ENCODE assay signal across 14 cellular contexts in the genomic region with DNA sequence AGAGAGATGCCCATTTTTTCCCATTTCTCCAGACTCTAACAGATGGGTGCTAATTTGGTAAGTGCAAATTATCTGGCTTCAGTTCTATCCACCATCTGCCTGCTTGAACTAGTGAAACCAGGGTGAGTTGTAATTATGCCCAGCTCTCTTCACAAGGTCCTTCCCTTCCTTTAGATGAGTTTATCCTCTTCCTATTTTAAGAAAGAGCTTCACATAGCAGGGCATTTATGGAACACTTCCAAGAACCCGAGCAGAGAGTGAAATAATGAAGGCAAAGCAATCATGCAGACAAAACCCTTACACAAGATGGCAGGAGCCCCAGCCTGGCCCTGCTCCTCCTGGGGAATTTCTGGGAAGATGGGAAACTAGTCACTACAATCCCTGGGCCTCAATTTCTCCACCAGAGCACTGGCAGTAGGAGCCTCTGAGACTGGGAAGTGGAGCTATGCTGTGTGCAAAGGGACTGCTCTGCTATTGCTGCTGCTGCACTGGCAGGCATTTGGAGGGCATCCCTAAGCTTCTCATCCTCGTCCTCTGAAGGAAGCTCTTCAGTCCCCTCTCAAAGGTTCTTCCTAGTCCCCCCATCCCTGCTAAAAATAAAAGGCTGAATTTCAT. TPM values are rescaled to one million over a fixed set of nuclear protein-coding genes. Genes with fewer than 3 reads are reported as not detected.
DNase-seq lines count a peak whose midpoint lies in the region; ATAC-seq and TF ChIP-seq lines count a peak whose summit lies in the region.
"Had no signal": no experiment of that assay in that cellular context is flagged by ENCODE, and none has a peak within 500 bp of the region (broad histone marks: within the 10 kb centered on the region; RNA-seq: fewer than 3 reads in every experiment).

No MANE protein-coding gene starts in this region.

- no peaks in the 10 kb centered on the region; the same call in 1 of the 2 replicates for H4K20me1 ChIP-seq in GM23338 (replicated peaks; ENCODE audit: insufficient read depth)

- no peaks in the 10 kb centered on the region for H3K9me3 Mint-ChIP-seq in GM23338
- H3K9me3 Mint-ChIP-seq: CD14-positive monocyte; T-helper 1 cell treated with Interleukin-12 subunit alpha and Interleukin-12 subunit beta and Interleukin-4 antibody, amounts not matched to agents 30 μg/mL and 1 μg/mL, for 36 hours had no signal

- H3K4me1 ChIP-seq in left ventricle myocardium inferior: peaks cover 15% of the 10 kb centered on the region
- no peaks in the 10 kb centered on the region for H3K4me1 ChIP-seq in right lobe of liver
- peaks cover 5% of the 10 kb centered on the region for H3K4me1 ChIP-seq in GM23338 (ENCODE audit: insufficient read depth)

- no peaks in the 10 kb centered on the region for H3K27me3 ChIP-seq in WERI-Rb-1 (ENCODE audit: insufficient read depth, low read depth, severe bottlenecking)
- H3K27me3 ChIP-seq in left ventricle myocardium inferior (ENCODE audit: low read depth): peaks cover 16% of the 10 kb centered on the region
- H3K27me3 ChIP-seq in right lobe of liver: no peaks in the 10 kb centered on the region
- no peaks in the 10 kb centered on the region for H3K27me3 ChIP-seq in GM23338 (ENCODE audit: insufficient read depth)

- intact Hi-C loops in left ventricle myocardium inferior (cut with micrococcal nuclease): no loop called here
- intact Hi-C loops in right lobe of liver (cut with DNase I): no loop called here

- ATAC-seq in right lobe of liver: no peak
- ATAC-seq in GM23338: no peak
- ATAC-seq in GM21723 (IDR thresholded peaks at IDR 0.05; ENCODE audit: unreplicated experiment): no peak

- H3K9me3 ChIP-seq in WERI-Rb-1 (ENCODE audit: severe bottlenecking) (no peaks in the 10 kb centered on the region), left ventricle myocardium inferior (replicated peaks) (no peaks in the 10 kb centered on the region), right lobe of liver (no peaks in the 10 kb centered on the region)

- H3F3A ChIP-seq in GM23338 (replicated peaks; ENCODE audit: low read depth): 0 out of 2 replicates have a peak, but pooled peaks cover 3% of the 10 kb centered on the region

- H3K4me3 ChIP-seq in WERI-Rb-1 (ENCODE audit: low read depth, low read length): no peak overlapping the region
- no peak overlapping the region for H3K4me3 ChIP-seq in left ventricle myocardium inferior
- H3K4me3 ChIP-seq in right lobe of liver: no peak overlapping the region
- no peak overlapping the region for H3K4me3 ChIP-seq in GM23338

- no peak for TF ChIP-seq CTCF in WERI-Rb-1 (IDR thresholded peaks at IDR 0.05; ENCODE audit: low read depth, low read length)
- no peak for TF ChIP-seq CTCF in left ventricle myocardium inferior (IDR thresholded peaks at IDR 0.05; ENCODE audit: borderline replicate concordance)
- no peak for TF ChIP-seq CTCF in right lobe of liver (IDR thresholded peaks at IDR 0.05)
- no peak for TF ChIP-seq CTCF in GM23338 (conservative IDR thresholded peaks at IDR 0.05; ENCODE audit: low read depth in 2 of 2)

- H3K4me3 Mint-ChIP-seq in GM23338: no peak overlapping the region
- H3K4me3 Mint-ChIP-seq: CD14-positive monocyte; T-helper 1 cell treated with Interleukin-12 subunit alpha and Interleukin-12 subunit beta and Interleukin-4 antibody, amounts not matched to agents 30 μg/mL and 1 μg/mL, for 36 hours had no signal

- H3K27ac ChIP-seq in WERI-Rb-1 (peak overlapping the region; percentile 36; the same call in 1 of the 2 replicates), left ventricle myocardium inferior (replicated peaks) (peak overlapping the region; percentile 46), right lobe of liver (no peak overlapping the region), GM23338 (ENCODE audit: low read depth) (no peak overlapping the region)

- H3K36me3 Mint-ChIP-seq in GM23338 (ENCODE audit: low read depth): no peaks in the 10 kb centered on the region
- H3K36me3 Mint-ChIP-seq: CD14-positive monocyte had no signal

- peaks cover 12% of the 10 kb centered on the region for H3K4me1 Mint-ChIP-seq in GM23338

- WGBS in right lobe of liver (ENCODE audit: insufficient coverage, low coverage, low lambda C conversion rate, missing lambda C conversion rate): 19% methylated on average over 2 of the region's 2 CpGs

- no peaks in the 10 kb centered on the region for H3K79me2 ChIP-seq in GM23338 (replicated peaks; ENCODE audit: insufficient read depth)

- no peak overlapping the region for H3K4me2 ChIP-seq in GM23338

- TF ChIP-seq POLR2A in right lobe of liver (IDR thresholded peaks at IDR 0.05): no peak

- peaks cover 5% of the 10 kb centered on the region for H3K27me3 Mint-ChIP-seq in GM23338 (ENCODE audit: insufficient read depth, low read depth, poor library complexity)

- no peak overlapping the region for H2AFZ ChIP-seq in GM23338

- H3K9me2 ChIP-seq in GM23338 (ENCODE audit: insufficient read depth): no peaks in the 10 kb centered on the region

- H3K27ac Mint-ChIP-seq in GM23338: no peak overlapping the region
- H3K27ac Mint-ChIP-seq: CD14-positive monocyte; T-helper 1 cell treated with Interleukin-12 subunit alpha and Interleukin-12 subunit beta and Interleukin-4 antibody, amounts not matched to agents 30 μg/mL and 1 μg/mL, for 36 hours had no signal

- DNase-seq in DMS 273 treated with DMSO at 0.1 percent for 48 hours (lab: John Stamatoyannopoulos, UW) (peak; percentile 97), NCI-H2171 treated with DMSO at 0.1 percent for 48 hours (lab: John Stamatoyannopoulos, UW) (peak; percentile 89), WERI-Rb-1 (no peak), left ventricle myocardium inferior (no peak), right lobe of liver (no peak), NCI-H2081 (lab: John Stamatoyannopoulos, UW) (no peak), GM23338 (ENCODE audit: low spot score) (no peak)
- DNase-seq: DMS79, GOT3, NCI-H1436, SIG-M5 had no signal

- no peaks in the 10 kb centered on the region for H3K36me3 ChIP-seq in WERI-Rb-1
- H3K36me3 ChIP-seq in left ventricle myocardium inferior: no peaks in the 10 kb centered on the region
- no peaks in the 10 kb centered on the region for H3K36me3 ChIP-seq in right lobe of liver
- no peaks in the 10 kb centered on the region for H3K36me3 ChIP-seq in GM23338 (ENCODE audit: insufficient read depth)

TF ChIP-seq in GM23338, 12 proteins besides CTCF, POLR2A, EP300 and RAD21 (continues in another document):
- TF ChIP-seq ZNF331 (CRISPR knock-in tag; IDR thresholded peaks at IDR 0.05; ENCODE audit: low read depth): no peak
- TF ChIP-seq JUNB (IDR thresholded peaks at IDR 0.05; ENCODE audit: unreplicated experiment): no peak
- TF ChIP-seq EZH2phosphoT487 (IDR thresholded peaks at IDR 0.05; ENCODE audit: unreplicated experiment): no peak
- no peak for TF ChIP-seq STAT1 (IDR thresholded peaks at IDR 0.05; ENCODE audit: unreplicated experiment)
- no peak for TF ChIP-seq EZH2 (IDR thresholded peaks at IDR 0.05; ENCODE audit: low read depth, unreplicated experiment)
- no peak for TF ChIP-seq ZNF114 (CRISPR knock-in tag; IDR thresholded peaks at IDR 0.05)
- no peak for TF ChIP-seq ETS1 (IDR thresholded peaks at IDR 0.05)

RNA-seq across cellular contexts. Expression of gene PLXNA4, which starts 33.7 kb away (rescaled TPM):
- total RNA-seq in left ventricle myocardium inferior (18.1 TPM), right lobe of liver (under 1 TPM; 0.17 to 0.90 (median 0.30) TPM)
- 0.54 and 0.80 TPM in 2 replicates for total RNA-seq in GM23338 (2014; rRNA removed; shearing (Covaris generic))
- polyA plus RNA-seq in GM23338 (2016; fragmentation: Nextera tagmentation; extraction: Ambion mirVana): 0.08 and 0.14 TPM in 2 replicates
- polyA plus RNA-seq: CD14-positive monocyte had no signal

Comparison
In these comparisons a context has a peak if more than half of its experiments do, and no peak if none do; other contexts are left out.
1. DNase-seq: peak in DMS 273 treated with DMSO at 0.1 percent for 48 hours (single experiment) and NCI-H2171 treated with DMSO at 0.1 percent for 48 hours (single experiment); none in WERI-Rb-1 (single experiment), left ventricle myocardium inferior (single experiment), right lobe of liver (0 of 3), NCI-H2081 (0 of 2) and GM23338 (single experiment).
2. H3K27ac ChIP-seq: peak in WERI-Rb-1 (single experiment) and left ventricle myocardium inferior (single experiment); none in right lobe of liver (0 of 3) and GM23338 (single experiment).
3. RNA of gene PLXNA4, which starts 33.7 kb away (total RNA-seq): 18.1 TPM in left ventricle myocardium inferior (single experiment); 0.54 to 0.80 TPM in GM23338 and 0.17 to 0.90 TPM in right lobe of liver; every median in the first group is over 10 times any median in the second.